In genomic region chr3:156434921-156435320, GRCh38 we compare ENCODE assay signal across 1 cellular context.
TF ChIP-seq lines count a peak whose summit lies in the region.

No MANE protein-coding gene starts in this region.

TF ChIP-seq in GM23338, 12 proteins besides CTCF, POLR2A, EP300 and RAD21:
- TF ChIP-seq ZNF462 (CRISPR knock-in tag; IDR thresholded peaks at IDR 0.05) (no peak), ZNF114 (CRISPR knock-in tag; IDR thresholded peaks at IDR 0.05) (no peak), STAT1 (IDR thresholded peaks at IDR 0.05; ENCODE audit: unreplicated experiment) (no peak), EZH2phosphoT487 (IDR thresholded peaks at IDR 0.05; ENCODE audit: unreplicated experiment) (no peak), JUNB (IDR thresholded peaks at IDR 0.05; ENCODE audit: unreplicated experiment) (no peak), EZH2 (IDR thresholded peaks at IDR 0.05; ENCODE audit: low read depth, unreplicated experiment) (no peak), ZNF331 (CRISPR knock-in tag; IDR thresholded peaks at IDR 0.05; ENCODE audit: low read depth) (no peak), CREB1 (CRISPR knock-in tag; IDR thresholded peaks at IDR 0.05; ENCODE audit: low read depth) (no peak), REST (IDR thresholded peaks at IDR 0.05; ENCODE audit: unreplicated experiment) (no peak), NANOG (IDR thresholded peaks at IDR 0.05; ENCODE audit: borderline replicate concordance) (no peak), ETS1 (IDR thresholded peaks at IDR 0.05) (no peak), POLR2AphosphoS5 (IDR thresholded peaks at IDR 0.05; ENCODE audit: low read depth) (no peak)
